In the genomic region with DNA sequence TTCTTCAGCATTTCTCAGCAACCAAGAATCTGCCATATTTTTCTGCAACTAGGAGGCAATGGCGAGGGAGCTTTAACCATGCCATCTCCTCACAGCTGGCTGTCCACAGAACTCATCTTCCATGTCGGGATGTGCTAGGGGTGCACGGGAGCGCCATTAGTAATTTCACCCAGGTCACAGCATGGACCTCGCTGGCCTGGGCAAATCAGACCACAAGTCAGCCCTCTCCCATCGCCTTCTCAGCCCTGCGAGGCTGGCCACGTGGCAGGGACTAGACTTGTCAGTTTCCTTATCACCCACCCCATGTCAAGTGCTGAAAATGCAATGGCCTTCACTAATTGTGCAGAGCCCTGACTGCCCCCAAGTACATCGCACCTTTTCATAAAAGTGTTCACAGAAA, we compare ENCODE assay signal across 20 cellular contexts. TPM values are rescaled to one million over a fixed set of nuclear protein-coding genes. Genes with fewer than 3 reads are reported as not detected.
"Had no signal": no experiment of that assay in that cellular context is flagged by ENCODE, and none has a peak within 500 bp of the region (broad histone marks: within the 10 kb centered on the region; RNA-seq: fewer than 3 reads in every experiment).

No MANE protein-coding gene starts in this region.

- H3K27ac ChIP-seq: dorsolateral prefrontal cortex, thoracic aorta had no signal

- ATAC-seq: activated T-cell treated with anti-CD3 and anti-CD28 coated beads, Interleukin-2, amount 50 U/mL, for 4 hours; effector memory CD8-positive, alpha-beta T cell; heart right ventricle; left cardiac atrium had no signal

- H3K4me3 ChIP-seq: dorsolateral prefrontal cortex, heart right ventricle, stomach, thoracic aorta had no signal

- H3K4me3 Mint-ChIP-seq: activated naive CD8-positive, alpha-beta T cell treated with anti-CD3 and anti-CD28 coated beads for 36 hours; activated T-cell treated with anti-CD3 and anti-CD28 coated beads, Interleukin-2, amount 50 U/mL, for 4 hours; central memory CD8-positive, alpha-beta T cell; effector memory CD8-positive, alpha-beta T cell; memory B cell; naive B cell had no signal

- DNase-seq: activated CD4-positive, alpha-beta T cell treated with anti-CD3 and anti-CD28 coated beads for 1 hour; activated CD4-positive, alpha-beta T cell treated with anti-CD3 and anti-CD28 coated beads, Interleukin-2, amount 50 U/mL, for 1 hour; activated CD8-positive, alpha-beta memory T cell treated with anti-CD3 and anti-CD28 coated beads, Interleukin-2, amount 50 U/mL, for 48 hours; activated naive CD4-positive, alpha-beta T cell treated with Interleukin-2 at 50 U/mL for 16 hours; activated naive CD8-positive, alpha-beta T cell treated with anti-CD3 and anti-CD28 coated beads for 36 hours; activated T-cell treated with anti-CD3 and anti-CD28 coated beads, Interleukin-2, amount 50 U/mL, for 4 hours; dorsolateral prefrontal cortex; effector memory CD8-positive, alpha-beta T cell; heart right ventricle; islet precursor cell; left cardiac atrium; naive B cell; occipital lobe; posterior cingulate gyrus; stimulated activated CD4-positive, alpha-beta T cell treated with anti-CD3 and anti-CD28 coated beads, Interleukin-12 subunit alpha, Interleukin-12 subunit beta, amount 100 ng/mL, for 4 hours; stomach; T-helper 9 cell had no signal

- H3K9me3 ChIP-seq: heart right ventricle, stomach, thoracic aorta had no signal

- H3K36me3 Mint-ChIP-seq: activated naive CD8-positive, alpha-beta T cell treated with anti-CD3 and anti-CD28 coated beads for 36 hours; memory B cell; naive B cell had no signal

- H3K9me3 Mint-ChIP-seq: activated naive CD8-positive, alpha-beta T cell treated with anti-CD3 and anti-CD28 coated beads for 36 hours; activated T-cell treated with anti-CD3 and anti-CD28 coated beads, Interleukin-2, amount 50 U/mL, for 4 hours; central memory CD8-positive, alpha-beta T cell had no signal

- H3K27ac Mint-ChIP-seq: activated naive CD8-positive, alpha-beta T cell treated with anti-CD3 and anti-CD28 coated beads for 36 hours; effector memory CD8-positive, alpha-beta T cell; memory B cell; naive B cell had no signal

- H3K4me1 Mint-ChIP-seq: activated naive CD8-positive, alpha-beta T cell treated with anti-CD3 and anti-CD28 coated beads for 36 hours; central memory CD8-positive, alpha-beta T cell; memory B cell; naive B cell had no signal

- H3K27me3 ChIP-seq: heart right ventricle had no signal

- H3K27me3 Mint-ChIP-seq: memory B cell had no signal

RNA-seq across cellular contexts. Expression of a gene that starts 15.7 kb away (rescaled TPM):
- total RNA-seq: activated naive CD8-positive, alpha-beta T cell treated with anti-CD3 and anti-CD28 coated beads for 36 hours had no signal

RNA-seq across cellular contexts. Expression of a gene that starts 15.8 kb away (rescaled TPM):
- total RNA-seq: activated naive CD8-positive, alpha-beta T cell treated with anti-CD3 and anti-CD28 coated beads for 36 hours had no signal
